In the genomic region with DNA sequence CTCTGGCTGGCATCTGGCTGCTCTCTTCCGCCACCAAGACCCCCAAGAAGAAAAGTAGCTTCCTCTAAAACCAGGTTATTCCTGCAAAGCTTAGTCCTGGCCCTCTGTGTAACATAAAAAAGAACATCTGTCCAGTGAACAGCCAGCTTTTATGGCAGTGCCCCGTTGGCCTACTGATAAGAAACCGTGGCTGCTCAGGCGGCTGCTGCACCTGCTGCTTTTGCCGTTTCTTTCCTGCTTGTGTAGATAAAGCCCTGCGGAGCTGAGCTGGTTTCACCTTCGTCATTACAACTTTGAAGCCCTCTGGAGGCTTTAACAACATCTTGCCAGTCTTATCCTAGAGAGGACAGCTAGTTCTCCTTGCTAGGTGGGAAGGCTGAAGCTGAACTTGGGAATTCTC, we compare ENCODE assay signal across 1 cellular context.
TF ChIP-seq lines count a peak whose summit lies in the region.

No MANE protein-coding gene starts in this region.

TF ChIP-seq in HepG2, 621 proteins besides CTCF, POLR2A, EP300 and RAD21:
- TF ChIP-seq ZFY (CRISPR knock-in tag; IDR thresholded peaks at IDR 0.05) = peak; percentile 11; the same call in 1 of the 2 replicates
- TF ChIP-seq ZSCAN22 (CRISPR knock-in tag; IDR thresholded peaks at IDR 0.05) = peak; percentile 89
- no peak for TF ChIP-seq KLF13 (CRISPR knock-in tag; IDR thresholded peaks at IDR 0.05)
- no peak for TF ChIP-seq SOX5 (CRISPR knock-in tag; IDR thresholded peaks at IDR 0.05; ENCODE audit: borderline replicate concordance)
